Comparison of ENCODE assay signal across 18 cellular contexts in the genomic region with DNA sequence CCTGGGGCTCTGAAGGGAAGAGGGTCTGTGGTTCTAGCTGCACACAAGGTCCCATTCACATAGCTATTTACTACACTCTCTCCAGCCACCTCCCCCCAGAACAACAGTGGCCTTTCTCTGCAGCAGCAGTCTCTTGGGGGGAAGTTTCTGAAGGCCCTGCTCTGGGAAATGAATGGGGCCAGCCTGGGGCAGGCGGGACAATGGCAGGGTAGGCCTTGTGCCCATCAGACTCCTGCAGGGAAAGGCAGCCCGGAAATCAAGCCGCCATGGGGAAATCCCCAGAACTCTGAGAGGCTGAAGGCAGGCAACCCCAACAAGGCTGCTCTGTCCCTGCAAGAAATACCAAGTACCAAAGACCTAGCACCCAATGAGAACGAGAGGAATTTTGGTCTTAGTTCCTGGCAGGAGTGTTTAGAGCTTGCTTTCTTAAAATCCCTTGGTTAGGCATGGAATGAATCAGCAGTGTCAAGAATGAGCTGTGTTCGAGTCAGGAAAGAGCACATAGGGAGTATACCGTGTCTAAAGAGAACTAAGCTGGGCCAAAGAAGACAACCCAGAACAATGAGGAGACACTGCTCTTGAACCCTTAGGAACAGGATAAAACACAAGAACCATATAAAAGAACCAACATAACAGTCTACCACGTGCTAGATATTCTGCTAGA. TPM values are rescaled to one million over a fixed set of nuclear protein-coding genes. Genes with fewer than 3 reads are reported as not detected.
DNase-seq lines count a peak whose midpoint lies in the region; ATAC-seq, FAIRE-seq and TF ChIP-seq lines count a peak whose summit lies in the region.
"Had no signal": no experiment of that assay in that cellular context is flagged by ENCODE, and none has a peak within 500 bp of the region (broad histone marks: within the 10 kb centered on the region; RNA-seq: fewer than 3 reads in every experiment).

No MANE protein-coding gene starts in this region.

- no peaks in the 10 kb centered on the region for H3K36me3 ChIP-seq in astrocyte (ENCODE audit: insufficient read depth, low read length)
- no peaks in the 10 kb centered on the region for H3K36me3 ChIP-seq in osteoblast (ENCODE audit: insufficient read depth, low read length)
- H3K36me3 ChIP-seq: left lung, prostate gland had no signal

- H3K9ac ChIP-seq in astrocyte (ENCODE audit: low read length): no peak overlapping the region

- H3K4me3 ChIP-seq in astrocyte (ENCODE audit: insufficient read depth, low read depth, low read length) (no peak overlapping the region), osteoblast (ENCODE audit: insufficient read depth, low read length) (no peak overlapping the region)
- H3K4me3 ChIP-seq: left lung, prostate gland had no signal

- no peaks in the 10 kb centered on the region for H3K27me3 Mint-ChIP-seq in astrocyte (ENCODE audit: low read depth, unreplicated experiment)
- peaks cover 19% of the 10 kb centered on the region for H3K27me3 Mint-ChIP-seq in activated CD4-positive, alpha-beta T cell treated with anti-CD3 and anti-CD28 coated beads for 36 hours

- DNase-seq in GM12892 (ENCODE audit: insufficient read length) (no peak), astrocyte (ENCODE audit: low read depth) (peak; percentile 20), foreskin melanocyte (peak; percentile 99), putamen (ENCODE audit: low spot score) (peak; percentile 68), osteoblast (ENCODE audit: insufficient read length, low spot score, missing footprints) (no peak), NCI-H1436 treated with DMSO at 0.1 percent for 48 hours (lab: John Stamatoyannopoulos, UW) (no peak)
- DNase-seq in activated CD4-positive, alpha-beta T cell treated with anti-CD3 and anti-CD28 coated beads for 36 hours: no peak
- DNase-seq: activated CD4-positive, alpha-beta T cell treated with anti-CD3 and anti-CD28 coated beads, Interleukin-2, amount 50 U/mL, for 4 hours; activated T-cell treated with anti-CD3 and anti-CD28 coated beads, Interleukin-2, amount 50 U/mL, for 4 hours; GOT3; left lung; NCI-H1694 treated with DMSO at 0.1 percent for 48 hours; NCI-H446; stimulated activated CD4-positive, alpha-beta T cell treated with anti-CD3 and anti-CD28 coated beads, Interleukin-15, amount 100 ng/mL, for 24 hours; stimulated activated naive CD8-positive, alpha-beta T cell treated with anti-CD3 and anti-CD28 coated beads, Interleukin-15, amount 100 ng/mL, for 72 hours had no signal

- H3K27ac ChIP-seq in astrocyte (ENCODE audit: low read depth, low read length): no peak overlapping the region
- no peak overlapping the region for H3K27ac ChIP-seq in osteoblast (ENCODE audit: low read depth, low read length)
- H3K27ac ChIP-seq: C4-2B, left lung, prostate gland had no signal

- no peaks in the 10 kb centered on the region for H3K9me3 ChIP-seq in astrocyte (ENCODE audit: insufficient read depth, low read depth, low read length)
- H3K9me3 ChIP-seq in osteoblast (ENCODE audit: low read depth, low read length): no peaks in the 10 kb centered on the region
- H3K9me3 ChIP-seq: left lung, prostate gland had no signal

- H3K27me3 ChIP-seq in astrocyte (ENCODE audit: insufficient read depth, low read length): no peaks in the 10 kb centered on the region
- no peaks in the 10 kb centered on the region for H3K27me3 ChIP-seq in osteoblast (ENCODE audit: insufficient read depth, low read length)
- H3K27me3 ChIP-seq: left lung had no signal

- no peak for TF ChIP-seq POLR2A in GM12892 (IDR thresholded peaks at IDR 0.05; ENCODE audit: low read depth, low read length)

- H3K9me3 Mint-ChIP-seq in astrocyte (ENCODE audit: unreplicated experiment): no peaks in the 10 kb centered on the region
- no peaks in the 10 kb centered on the region for H3K9me3 Mint-ChIP-seq in activated CD4-positive, alpha-beta T cell treated with anti-CD3 and anti-CD28 coated beads for 36 hours (ENCODE audit: low read depth)
- H3K9me3 Mint-ChIP-seq: activated T-cell treated with anti-CD3 and anti-CD28 coated beads, Interleukin-2, amount 50 U/mL, for 4 hours; stimulated activated naive CD8-positive, alpha-beta T cell treated with anti-CD3 and anti-CD28 coated beads, Interleukin-15, amount 100 ng/mL, for 72 hours had no signal

- intact Hi-C loops in activated CD4-positive, alpha-beta T cell treated with anti-CD3 and anti-CD28 coated beads for 36 hours (cut with DNase I, micrococcal nuclease): no loop called here

- CTCF ChIA-PET in activated CD4-positive, alpha-beta T cell treated with anti-CD3 and anti-CD28 coated beads for 36 hours (lab: Charles Lee): no interaction called here

- H3K79me2 ChIP-seq in astrocyte (ENCODE audit: insufficient read depth, low read length) (peaks cover 78% of the 10 kb centered on the region), osteoblast (ENCODE audit: insufficient read depth, low read length) (peaks cover 83% of the 10 kb centered on the region)

- peaks cover 84% of the 10 kb centered on the region for H4K20me1 ChIP-seq in astrocyte (ENCODE audit: insufficient read depth, low read length)
- peaks cover 47% of the 10 kb centered on the region for H4K20me1 ChIP-seq in osteoblast (ENCODE audit: insufficient read depth, low read length)

- no peak for ATAC-seq in GM21381 (IDR thresholded peaks at IDR 0.05; ENCODE audit: unreplicated experiment)
- no peak for ATAC-seq in activated CD4-positive, alpha-beta T cell treated with anti-CD3 and anti-CD28 coated beads for 36 hours
- ATAC-seq: activated T-cell treated with anti-CD3 and anti-CD28 coated beads, Interleukin-2, amount 50 U/mL, for 4 hours; left lung; stimulated activated naive CD8-positive, alpha-beta T cell treated with anti-CD3 and anti-CD28 coated beads, Interleukin-15, amount 100 ng/mL, for 72 hours had no signal

- H3K4me1 ChIP-seq in astrocyte (ENCODE audit: insufficient read depth, low read length) (peaks cover 5% of the 10 kb centered on the region), osteoblast (ENCODE audit: insufficient read depth, low read length) (peaks cover 6% of the 10 kb centered on the region)
- H3K4me1 ChIP-seq: left lung, prostate gland had no signal

- peaks cover 20% of the 10 kb centered on the region for H3K4me1 Mint-ChIP-seq in astrocyte (ENCODE audit: low read depth, unreplicated experiment)
- no peaks in the 10 kb centered on the region for H3K4me1 Mint-ChIP-seq in activated CD4-positive, alpha-beta T cell treated with anti-CD3 and anti-CD28 coated beads for 36 hours
- H3K4me1 Mint-ChIP-seq: stimulated activated naive CD8-positive, alpha-beta T cell treated with anti-CD3 and anti-CD28 coated beads, Interleukin-15, amount 100 ng/mL, for 72 hours had no signal

- no peak overlapping the region for H3K4me3 Mint-ChIP-seq in astrocyte (ENCODE audit: unreplicated experiment)
- H3K4me3 Mint-ChIP-seq in activated CD4-positive, alpha-beta T cell treated with anti-CD3 and anti-CD28 coated beads for 36 hours: no peak overlapping the region
- H3K4me3 Mint-ChIP-seq: activated T-cell treated with anti-CD3 and anti-CD28 coated beads, Interleukin-2, amount 50 U/mL, for 4 hours; stimulated activated naive CD8-positive, alpha-beta T cell treated with anti-CD3 and anti-CD28 coated beads, Interleukin-15, amount 100 ng/mL, for 72 hours had no signal

- POLR2A ChIA-PET in activated CD4-positive, alpha-beta T cell treated with anti-CD3 and anti-CD28 coated beads for 36 hours (lab: Charles Lee): no interaction called here

- no peak overlapping the region for H3K27ac Mint-ChIP-seq in astrocyte (ENCODE audit: unreplicated experiment)
- H3K27ac Mint-ChIP-seq in activated CD4-positive, alpha-beta T cell treated with anti-CD3 and anti-CD28 coated beads for 36 hours: no peak overlapping the region
- H3K27ac Mint-ChIP-seq: stimulated activated naive CD8-positive, alpha-beta T cell treated with anti-CD3 and anti-CD28 coated beads, Interleukin-15, amount 100 ng/mL, for 72 hours had no signal

- TF ChIP-seq CTCF in astrocyte (IDR thresholded peaks at IDR 0.05; ENCODE audit: insufficient read depth, low read depth, low read length): no peak
- no peak for TF ChIP-seq CTCF in osteoblast (IDR thresholded peaks at IDR 0.05; ENCODE audit: extremely low read depth, low read depth, low read length)

- no peak overlapping the region for H3K4me2 ChIP-seq in astrocyte (ENCODE audit: low read length)
- H3K4me2 ChIP-seq in osteoblast (ENCODE audit: insufficient read depth, low read length): no peak overlapping the region

- FAIRE-seq in GM12892 (lab: Jason Lieb, UNC): peak; percentile 14
- FAIRE-seq in astrocyte (lab: Jason Lieb, UNC): no peak

- H3K36me3 Mint-ChIP-seq in astrocyte (ENCODE audit: low read depth, unreplicated experiment): peaks cover 5% of the 10 kb centered on the region
- no peaks in the 10 kb centered on the region for H3K36me3 Mint-ChIP-seq in activated CD4-positive, alpha-beta T cell treated with anti-CD3 and anti-CD28 coated beads for 36 hours (ENCODE audit: low read depth)

- H2AFZ ChIP-seq in astrocyte (ENCODE audit: low read depth, low read length): no peak overlapping the region
- no peak overlapping the region for H2AFZ ChIP-seq in osteoblast (ENCODE audit: low read length)

RNA-seq across cellular contexts. Expression of gene ARHGEF11, which starts 11.3 kb away (rescaled TPM):
- polyA plus RNA-seq in GM12892 (2012; ENCODE audit: missing spikeins): 2.8 TPM
- total RNA-seq in astrocyte (24.4 and 29.2 TPM in 2 replicates), osteoblast (45.4 and 50.3 TPM in 2 replicates)
- 1 to 10 TPM; 3.5 to 4.8 TPM for total RNA-seq in activated CD4-positive, alpha-beta T cell treated with anti-CD3 and anti-CD28 coated beads for 36 hours

Comparison
In these comparisons a context has a peak if more than half of its experiments do, and no peak if none do; other contexts are left out.
1. DNase-seq: peak in astrocyte (single experiment), foreskin melanocyte (single experiment) and putamen (single experiment); none in GM12892 (single experiment), osteoblast (single experiment), NCI-H1436 treated with DMSO at 0.1 percent for 48 hours (single experiment) and activated CD4-positive, alpha-beta T cell treated with anti-CD3 and anti-CD28 coated beads for 36 hours (single experiment).